1 cellular context compared by ENCODE assay signal in genomic region chr22:42217019-42217751, GRCh38.
TF ChIP-seq lines count a peak whose summit lies in the region.

No MANE protein-coding gene starts in this region.

TF ChIP-seq in IMR-90, 13 proteins besides CTCF, POLR2A, EP300 and RAD21 (continued from another document):
- no peak for TF ChIP-seq ELK1 (IDR thresholded peaks at IDR 0.05; ENCODE audit: borderline replicate concordance, low read depth, low read length)
- no peak for TF ChIP-seq MAFK (IDR thresholded peaks at IDR 0.05; ENCODE audit: low read depth, low read length)
- TF ChIP-seq CHD1 (IDR thresholded peaks at IDR 0.05; ENCODE audit: low read depth, low read length): no peak
- TF ChIP-seq CEBPB (IDR thresholded peaks at IDR 0.05; ENCODE audit: low read depth, low read length): no peak
- TF ChIP-seq BHLHE40 (IDR thresholded peaks at IDR 0.05; ENCODE audit: low read depth, low read length): no peak
- TF ChIP-seq MXI1 (IDR thresholded peaks at IDR 0.05; ENCODE audit: borderline replicate concordance, low read depth, low read length): no peak
- no peak for TF ChIP-seq MAZ (IDR thresholded peaks at IDR 0.05; ENCODE audit: borderline replicate concordance, low read depth, low read length)
- TF ChIP-seq SMC3 (IDR thresholded peaks at IDR 0.05; ENCODE audit: low read depth, low read length): no peak
- TF ChIP-seq FOS (IDR thresholded peaks at IDR 0.05; ENCODE audit: low read depth, low read length): no peak
- no peak for TF ChIP-seq RCOR1 (IDR thresholded peaks at IDR 0.05; ENCODE audit: insufficient replicate concordance, low read length)
